9 cellular contexts compared by ENCODE assay signal in genomic region chr19:47369923-47370625, GRCh38. TPM values are rescaled to one million over a fixed set of nuclear protein-coding genes. Genes with fewer than 3 reads are reported as not detected.
A peak's percentile ranks its signal among the peaks of the same experiment; 100 is the strongest.
DNase-seq lines count a peak whose midpoint lies in the region; ATAC-seq and TF ChIP-seq lines count a peak whose summit lies in the region.
"Had no signal": no experiment of that assay in that cellular context is flagged by ENCODE, and none has a peak within 500 bp of the region (broad histone marks: within the 10 kb centered on the region; RNA-seq: fewer than 3 reads in every experiment).

No MANE protein-coding gene starts in this region.

- peaks cover 70% of the 10 kb centered on the region for H3K36me3 ChIP-seq in RWPE2 (ENCODE audit: low read depth)

- DNase-seq in GF-D8 (lab: John Stamatoyannopoulos, UW) (peak; percentile 66), RWPE2 (ENCODE audit: low spot score) (no peak), fibroblast of mammary gland (ENCODE audit: low read depth) (peak; percentile 81), skeletal muscle cell (ENCODE audit: low read depth) (peak; percentile 46), midbrain (lab: John Stamatoyannopoulos, UW) (no peak), NCI-H524 (lab: John Stamatoyannopoulos, UW) (no peak), pons (ENCODE audit: low spot score) (no peak), G401 (ENCODE audit: low spot score) (no peak)
- DNase-seq: activated CD4-positive, alpha-beta T cell treated with anti-CD3 and anti-CD28 coated beads, Interleukin-2, amount 10 ng/mL, durations not matched to agents 24 days and 14 days had no signal

- H3K27ac ChIP-seq in RWPE2 (ENCODE audit: poor library complexity, severe bottlenecking) = no peak overlapping the region

- 0 out of 3 replicates have a peak, but pooled peaks have one; percentile 25 for ATAC-seq in RWPE2 (ENCODE audit: low read depth)

- no peaks in the 10 kb centered on the region for H3K9me3 ChIP-seq in RWPE2 (ENCODE audit: severe bottlenecking)

- H3K4me3 ChIP-seq in RWPE2 (ENCODE audit: severe bottlenecking) (no peak overlapping the region), fibroblast of mammary gland (ENCODE audit: control insufficient read depth, low read depth, low read length) (no peak overlapping the region), skeletal muscle cell (ENCODE audit: low read depth, low read length) (no peak overlapping the region)

- TF ChIP-seq CTCF in RWPE2 (IDR thresholded peaks at IDR 0.05; ENCODE audit: poor library complexity, severe bottlenecking) (no peak), fibroblast of mammary gland (conservative IDR thresholded peaks at IDR 0.05; ENCODE audit: control insufficient read depth, insufficient read depth, low read depth, low read length) (no peak)

- in situ Hi-C loops in G401 (cut with HindIII; ENCODE audit: low sequenced_read_pairs) = no loop called here

- H3K4me1 ChIP-seq in RWPE2 (ENCODE audit: insufficient read depth, poor library complexity, severe bottlenecking) = no peaks in the 10 kb centered on the region

- H3K27me3 ChIP-seq in RWPE2 (ENCODE audit: insufficient read depth, poor library complexity, severe bottlenecking) = no peaks in the 10 kb centered on the region

RNA-seq across cellular contexts. Expression of gene DHX34, which starts 21.0 kb away (rescaled TPM):
- 13.9 and 16.7 TPM in 2 replicates for total RNA-seq in G401 (2014; rRNA removed; shearing (Covaris generic))

RNA-seq across cellular contexts. Expression of gene C5AR2, which starts 38.1 kb away (rescaled TPM):
- not detected in 2 replicates for total RNA-seq in G401 (2014; rRNA removed; shearing (Covaris generic))
- total RNA-seq: activated CD4-positive, alpha-beta T cell treated with anti-CD3 and anti-CD28 coated beads, Interleukin-2, amount 10 ng/mL, durations not matched to agents 24 days and 14 days had no signal

RNA-seq across cellular contexts. Expression of gene MEIS3, which starts 49.3 kb away (rescaled TPM):
- 114 and 148 TPM in 2 replicates for total RNA-seq in G401 (2014; rRNA removed; shearing (Covaris generic))
- total RNA-seq: activated CD4-positive, alpha-beta T cell treated with anti-CD3 and anti-CD28 coated beads, Interleukin-2, amount 10 ng/mL, durations not matched to agents 24 days and 14 days had no signal

Comparison
In these comparisons a context has a peak if more than half of its experiments do, and no peak if none do; other contexts are left out.
1. DNase-seq: peak in GF-D8 (single experiment), fibroblast of mammary gland (single experiment) and skeletal muscle cell (single experiment); none in RWPE2 (single experiment), midbrain (single experiment), NCI-H524 (0 of 2), pons (single experiment) and G401 (single experiment).